In the genomic region with DNA sequence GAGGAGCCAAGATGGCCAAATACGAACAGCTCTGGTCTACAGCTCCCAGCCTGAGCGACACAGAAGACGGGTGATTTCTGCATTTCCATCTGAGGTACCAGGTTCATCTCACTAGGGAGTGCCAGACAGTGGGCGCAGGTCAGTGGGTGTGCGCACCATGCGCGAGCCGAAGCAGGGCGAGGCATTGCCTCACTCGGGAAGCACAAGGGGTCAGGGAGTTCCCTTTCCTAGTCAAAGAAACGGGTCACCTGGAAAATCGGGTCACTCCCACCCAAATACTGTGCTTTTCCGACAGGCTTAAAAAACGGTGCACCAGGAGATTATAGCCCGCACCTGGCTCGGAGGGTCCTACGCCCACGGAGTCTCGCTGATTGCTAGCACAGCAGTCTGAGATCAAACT, we compare ENCODE assay signal across 3 cellular contexts. TPM values are rescaled to one million over a fixed set of nuclear protein-coding genes. Genes with fewer than 3 reads are reported as not detected.
"Had no signal": no experiment of that assay in that cellular context is flagged by ENCODE, and none has a peak within 500 bp of the region (broad histone marks: within the 10 kb centered on the region; RNA-seq: fewer than 3 reads in every experiment).

No MANE protein-coding gene starts in this region.

RNA-seq across cellular contexts. Expression of a gene that starts 19.7 kb away (rescaled TPM):
- total RNA-seq: thyroid gland, transverse colon, upper lobe of right lung had no signal
